Comparison of ENCODE assay signal across 10 cellular contexts in genomic region chr5:171520300-171521170, GRCh38.
DNase-seq lines count a peak whose midpoint lies in the region; ATAC-seq, FAIRE-seq and TF ChIP-seq lines count a peak whose summit lies in the region.
"Had no signal": no experiment of that assay in that cellular context is flagged by ENCODE, and none has a peak within 500 bp of the region (broad histone marks: within the 10 kb centered on the region; RNA-seq: fewer than 3 reads in every experiment).

No MANE protein-coding gene starts in this region.

- DNase-seq in astrocyte of the hippocampus (ENCODE audit: low read depth, low spot score) (peak; percentile 74), hepatocyte (ENCODE audit: low spot score) (peak; percentile 48), NCI-H345 (lab: John Stamatoyannopoulos, UW) (no peak), GM19239 (ENCODE audit: insufficient read length, low spot score) (no peak)
- DNase-seq: activated naive CD8-positive, alpha-beta T cell treated with anti-CD3 and anti-CD28 coated beads, Interleukin-2, amount 10 ng/mL, durations not matched to agents 7 days and 5 days had no signal

- TF ChIP-seq CTCF in HEK293 (tag by site-specific recombination; IDR thresholded peaks at IDR 0.05): no peak
- TF ChIP-seq CTCF in hepatocyte (IDR thresholded peaks at IDR 0.05; ENCODE audit: poor library complexity): no peak

- H3K27ac ChIP-seq in HEK293 (ENCODE audit: extremely low read depth, low read depth, low read length) (no peak overlapping the region), hepatocyte (peak overlapping the region; percentile 53), skin epidermis (peak overlapping the region in 16 of 21 experiments; percentile 9 to 83 (median 49))
- H3K27ac ChIP-seq: thyroid gland had no signal

- no peaks in the 10 kb centered on the region for H4K20me1 ChIP-seq in hepatocyte (ENCODE audit: insufficient read depth, poor library complexity, severe bottlenecking)

- H3K36me3 ChIP-seq in HEK293 (ENCODE audit: control insufficient read depth in 2 of 2, insufficient read depth in 1 of 2, low read length in 2 of 2) (no peaks in the 10 kb centered on the region), hepatocyte (replicated peaks; ENCODE audit: insufficient read depth, low read depth) (no peaks in the 10 kb centered on the region)
- H3K36me3 ChIP-seq: thyroid gland had no signal

- 44% methylated on average over 19 of the region's 20 CpGs for WGBS in hepatocyte (ENCODE audit: low lambda C conversion rate, missing lambda C conversion rate)

- ATAC-seq in GM18861 (IDR thresholded peaks at IDR 0.05; ENCODE audit: unreplicated experiment): no peak
- no peak for ATAC-seq in HG02759 (IDR thresholded peaks at IDR 0.05; ENCODE audit: unreplicated experiment)

- no peaks in the 10 kb centered on the region for H3K27me3 ChIP-seq in hepatocyte
- H3K27me3 ChIP-seq: thyroid gland had no signal

- H3K4me2 ChIP-seq in hepatocyte: peak overlapping the region; percentile 37

- POLR2A ChIA-PET in HEK293 (lab: Yijun Ruan, JAX): no interaction called here

- H3K9me3 ChIP-seq in HEK293 (ENCODE audit: control insufficient read depth, insufficient read depth, low read depth, low read length): no peaks in the 10 kb centered on the region
- no peaks in the 10 kb centered on the region for H3K9me3 ChIP-seq in hepatocyte (ENCODE audit: low read depth)
- H3K9me3 ChIP-seq: thyroid gland had no signal

- FAIRE-seq in GM19239 (lab: Jason Lieb, UNC): no peak

- no peaks in the 10 kb centered on the region for H3K4me1 ChIP-seq in HEK293 (ENCODE audit: control insufficient read depth, insufficient read depth, low read length)
- peaks cover 31% of the 10 kb centered on the region for H3K4me1 ChIP-seq in hepatocyte (ENCODE audit: insufficient read depth)

- no peak overlapping the region for H2AFZ ChIP-seq in hepatocyte

- CTCF ChIA-PET in HEK293 (lab: Yijun Ruan, JAX): interaction anchor here (0.6 kb wide), 1 partner anchor 843 kb away, joined by 4 read pairs; no protein-coding TSS in a partner anchor

- H3K4me3 ChIP-seq in HEK293 (ENCODE audit: low read depth, low read length) (no peak overlapping the region), hepatocyte (no peak overlapping the region), skin epidermis (no peak overlapping the region)
- H3K4me3 ChIP-seq: thyroid gland had no signal

- no peaks in the 10 kb centered on the region for H3K79me2 ChIP-seq in hepatocyte

- no peaks in the 10 kb centered on the region for H3K9me2 ChIP-seq in hepatocyte (replicated peaks; ENCODE audit: insufficient read depth)

TF ChIP-seq in HEK293, 187 proteins besides CTCF, POLR2A, EP300 and RAD21:
- TF ChIP-seq KLF1 (tag by site-specific recombination; IDR thresholded peaks at IDR 0.05) (0 out of 2 replicates have a peak, but pooled peaks have one; percentile 23), ZNF335 (tag by site-specific recombination; conservative IDR thresholded peaks at IDR 0.05) (0 out of 2 replicates have a peak, but pooled peaks have one; percentile 36), KLF17 (tag by site-specific recombination; IDR thresholded peaks at IDR 0.05) (0 out of 2 replicates have a peak, but pooled peaks have one; percentile 23), ZFP41 (tag by site-specific recombination; IDR thresholded peaks at IDR 0.05; ENCODE audit: borderline replicate concordance) (no peak), ZIC2 (tag by site-specific recombination; IDR thresholded peaks at IDR 0.05) (peak; percentile 62)
- TF ChIP-seq, protein P1, sequence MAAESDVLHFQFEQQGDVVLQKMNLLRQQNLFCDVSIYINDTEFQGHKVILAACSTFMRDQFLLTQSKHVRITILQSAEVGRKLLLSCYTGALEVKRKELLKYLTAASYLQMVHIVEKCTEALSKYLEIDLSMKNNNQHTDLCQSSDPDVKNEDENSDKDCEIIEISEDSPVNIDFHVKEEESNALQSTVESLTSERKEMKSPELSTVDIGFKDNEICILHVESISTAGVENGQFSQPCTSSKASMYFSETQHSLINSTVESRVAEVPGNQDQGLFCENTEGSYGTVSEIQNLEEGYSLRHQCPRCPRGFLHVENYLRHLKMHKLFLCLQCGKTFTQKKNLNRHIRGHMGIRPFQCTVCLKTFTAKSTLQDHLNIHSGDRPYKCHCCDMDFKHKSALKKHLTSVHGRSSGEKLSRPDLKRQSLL (tag by site-specific recombination; IDR thresholded peaks at IDR 0.05): peak; percentile 44; the same call in 1 of the 2 replicates
- TF ChIP-seq, protein P2, sequence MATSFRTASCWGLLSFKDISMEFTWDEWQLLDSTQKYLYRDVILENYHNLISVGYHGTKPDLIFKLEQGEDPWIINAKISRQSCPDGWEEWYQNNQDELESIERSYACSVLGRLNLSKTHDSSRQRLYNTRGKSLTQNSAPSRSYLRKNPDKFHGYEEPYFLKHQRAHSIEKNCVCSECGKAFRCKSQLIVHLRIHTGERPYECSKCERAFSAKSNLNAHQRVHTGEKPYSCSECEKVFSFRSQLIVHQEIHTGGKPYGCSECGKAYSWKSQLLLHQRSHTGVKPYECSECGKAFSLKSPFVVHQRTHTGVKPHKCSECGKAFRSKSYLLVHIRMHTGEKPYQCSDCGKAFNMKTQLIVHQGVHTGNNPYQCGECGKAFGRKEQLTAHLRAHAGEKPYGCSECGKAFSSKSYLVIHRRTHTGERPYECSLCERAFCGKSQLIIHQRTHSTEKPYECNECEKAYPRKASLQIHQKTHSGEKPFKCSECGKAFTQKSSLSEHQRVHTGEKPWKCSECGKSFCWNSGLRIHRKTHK (tag by site-specific recombination; IDR thresholded peaks at IDR 0.05): no peak

Comparison
In these comparisons a context has a peak if more than half of its experiments do, and no peak if none do; other contexts are left out.
1. DNase-seq: peak in astrocyte of the hippocampus (single experiment) and hepatocyte (single experiment); none in NCI-H345 (single experiment) and GM19239 (single experiment).